1 cellular context compared by ENCODE assay signal in genomic region chr22:36302439-36303114, GRCh38.
TF ChIP-seq lines count a peak whose summit lies in the region.

No MANE protein-coding gene starts in this region.

TF ChIP-seq in HepG2, 621 proteins besides CTCF, POLR2A, EP300 and RAD21:
- TF ChIP-seq ZFP62 (CRISPR knock-in tag; IDR thresholded peaks at IDR 0.05) (no peak), KLF9 (CRISPR knock-in tag; IDR thresholded peaks at IDR 0.05; ENCODE audit: low read depth) (no peak), ZNF512B (CRISPR knock-in tag; IDR thresholded peaks at IDR 0.05; ENCODE audit: borderline replicate concordance) (no peak), ZNF704 (CRISPR knock-in tag; IDR thresholded peaks at IDR 0.05; ENCODE audit: borderline replicate concordance) (no peak), ZKSCAN1 (IDR thresholded peaks at IDR 0.05; ENCODE audit: low read length) (no peak), ZNF619 (CRISPR knock-in tag; IDR thresholded peaks at IDR 0.05) (no peak), ZNF136 (CRISPR knock-in tag; IDR thresholded peaks at IDR 0.05; ENCODE audit: low read depth) (no peak), ZNF510 (CRISPR knock-in tag; IDR thresholded peaks at IDR 0.05; ENCODE audit: low read depth) (no peak), RFX1 (IDR thresholded peaks at IDR 0.05) (no peak), ATF1 (CRISPR knock-in tag; IDR thresholded peaks at IDR 0.05) (no peak), ZNF205 (CRISPR knock-in tag; IDR thresholded peaks at IDR 0.05) (no peak), ZNF607 (CRISPR knock-in tag; IDR thresholded peaks at IDR 0.05; ENCODE audit: borderline replicate concordance) (no peak), ZGPAT (CRISPR knock-in tag; IDR thresholded peaks at IDR 0.05) (no peak)
